ENCODE assay signal across 8 cellular contexts in genomic region chr15:92097473-92098178, GRCh38.
DNase-seq lines count a peak whose midpoint lies in the region; ATAC-seq, FAIRE-seq and TF ChIP-seq lines count a peak whose summit lies in the region.

No MANE protein-coding gene starts in this region.

- peaks cover 4% of the 10 kb centered on the region for H3K9me3 ChIP-seq in HUES6 (ENCODE audit: control insufficient read depth, insufficient read depth, low read depth, low read length)
- H3K9me3 ChIP-seq in ascending aorta, result no peaks in the 10 kb centered on the region
- H3K9me3 ChIP-seq in hepatocyte (ENCODE audit: low read depth), result no peaks in the 10 kb centered on the region
- H3K9me3 ChIP-seq in small intestine (ENCODE audit: control insufficient read depth, low read depth), result no peaks in the 10 kb centered on the region
- H3K9me3 ChIP-seq in PC-9 (ENCODE audit: insufficient read depth, low read depth), result no peaks in the 10 kb centered on the region

- H4K20me1 ChIP-seq in hepatocyte (ENCODE audit: insufficient read depth, poor library complexity, severe bottlenecking), result no peaks in the 10 kb centered on the region
- H4K20me1 ChIP-seq in PC-9 (ENCODE audit: insufficient read depth), result no peaks in the 10 kb centered on the region

- H3K9ac ChIP-seq in HUES6 (ENCODE audit: low read length), result peak overlapping the region; percentile 21

- no TSS peak for BruUV-seq in PC-9 (replicated peaks; lab: Mats Ljungman, UMichigan)

- H3K27me3 ChIP-seq in HUES6 (ENCODE audit: control insufficient read depth, insufficient read depth, low read length), result no peaks in the 10 kb centered on the region
- no peaks in the 10 kb centered on the region for H3K27me3 ChIP-seq in ascending aorta
- H3K27me3 ChIP-seq in hepatocyte, result no peaks in the 10 kb centered on the region
- H3K27me3 ChIP-seq in small intestine (ENCODE audit: control insufficient read depth in 2 of 2, insufficient read depth in 2 of 2, low read length in 2 of 2), result no peaks in the 10 kb centered on the region
- no peaks in the 10 kb centered on the region for H3K27me3 ChIP-seq in PC-9 (ENCODE audit: insufficient read depth, low read depth)

- H3K4me1 ChIP-seq in HUES6 (ENCODE audit: control insufficient read depth, insufficient read depth, low read length) (peaks cover 28% of the 10 kb centered on the region), ascending aorta (no peaks in the 10 kb centered on the region), hepatocyte (ENCODE audit: insufficient read depth) (no peaks in the 10 kb centered on the region), small intestine (ENCODE audit: control insufficient read depth in 2 of 2, insufficient read depth in 1 of 2, low read depth in 1 of 2, low read length in 1 of 2) (peaks cover 0 to 2% of the 10 kb centered on the region in 2 donors), PC-9 (replicated peaks; ENCODE audit: insufficient read depth) (no peaks in the 10 kb centered on the region)

- CTCF ChIA-PET in PC-9 (lab: Charles Lee), result no interaction called here

- peak; percentile 31 to 63 (median 35) for TF ChIP-seq CTCF in ascending aorta (IDR thresholded peaks at IDR 0.05)
- TF ChIP-seq CTCF in hepatocyte (IDR thresholded peaks at IDR 0.05; ENCODE audit: poor library complexity), result peak; percentile 94
- no peak for TF ChIP-seq CTCF in PC-9 (conservative IDR thresholded peaks at IDR 0.05)

- H3K79me2 ChIP-seq in hepatocyte (no peaks in the 10 kb centered on the region), PC-9 (ENCODE audit: low read depth) (no peaks in the 10 kb centered on the region)

- POLR2A ChIA-PET in PC-9 (lab: Charles Lee; ENCODE audit: unreplicated experiment), result no interaction called here

- DNase-seq in DMS79 treated with DMSO at 0.1 percent for 48 hours (lab: John Stamatoyannopoulos, UW) (peak; percentile 62), ascending aorta (ENCODE audit: low spot score in 2 of 2) (no peak), hepatocyte (ENCODE audit: low spot score) (peak; percentile 82), small intestine (peak; percentile 58), PC-9 (no peak)

- no peak overlapping the region for H3K4me3 ChIP-seq in HUES6 (ENCODE audit: low read depth, low read length)
- H3K4me3 ChIP-seq in ascending aorta, result no peak overlapping the region
- no peak overlapping the region for H3K4me3 ChIP-seq in hepatocyte
- no peak overlapping the region for H3K4me3 ChIP-seq in small intestine (ENCODE audit: low read depth in 1 of 2, low read length in 2 of 2)
- no peak overlapping the region for H3K4me3 ChIP-seq in PC-9

- ATAC-seq in GM21390 (IDR thresholded peaks at IDR 0.05; ENCODE audit: unreplicated experiment) (peak; percentile 59), SK-N-SH treated with all-trans-retinoic acid at 6 μM for 48 hours (peak; percentile 96)

- H3K9me2 ChIP-seq in hepatocyte (replicated peaks; ENCODE audit: insufficient read depth) (no peaks in the 10 kb centered on the region), PC-9 (ENCODE audit: insufficient read depth) (no peaks in the 10 kb centered on the region)

- H3K4me2 ChIP-seq in hepatocyte, result peak overlapping the region; percentile 30
- no peak overlapping the region for H3K4me2 ChIP-seq in PC-9

- H3K36me3 ChIP-seq in HUES6 (ENCODE audit: control insufficient read depth, insufficient read depth, low read length) (no peaks in the 10 kb centered on the region), ascending aorta (peaks cover 0 to 11% of the 10 kb centered on the region in 2 donors), hepatocyte (replicated peaks; ENCODE audit: insufficient read depth, low read depth) (no peaks in the 10 kb centered on the region), small intestine (ENCODE audit: control insufficient read depth in 2 of 2, insufficient read depth in 2 of 2, low read length in 2 of 2) (no peaks in the 10 kb centered on the region), PC-9 (ENCODE audit: low read depth) (no peaks in the 10 kb centered on the region)

- H3K27ac ChIP-seq in HUES6 (ENCODE audit: low read depth, low read length), result no peak overlapping the region
- no peak overlapping the region for H3K27ac ChIP-seq in ascending aorta
- H3K27ac ChIP-seq in hepatocyte, result no peak overlapping the region
- H3K27ac ChIP-seq in small intestine (ENCODE audit: low read depth in 1 of 2, low read length in 1 of 2), result no peak overlapping the region
- H3K27ac ChIP-seq in PC-9, result no peak overlapping the region

- intact Hi-C loops in ascending aorta (cut with DNase I), result loop anchor here (10.0 kb wide), 1 partner anchor 617 kb away; no protein-coding TSS in a partner anchor
- intact Hi-C loops in PC-9 (cut with micrococcal nuclease; ENCODE audit: unreplicated experiment), result loop anchor here (2.0 to 10.0 kb wide), 2 partner anchors 129 to 427 kb away; no protein-coding TSS in a partner anchor

- no peak for FAIRE-seq in small intestine (lab: Jason Lieb, UNC)

- 36% methylated on average over 17 of the region's 17 CpGs for WGBS in hepatocyte (ENCODE audit: low lambda C conversion rate, missing lambda C conversion rate)
- 33 to 39% (median 36%) methylated on average over 17 of the region's 17 CpGs for WGBS in small intestine, 3 donors

- no peaks in the 10 kb centered on the region for H3F3A ChIP-seq in PC-9 (ENCODE audit: insufficient read depth, low read depth)

- H2AFZ ChIP-seq in hepatocyte (no peak overlapping the region), PC-9 (no peak overlapping the region)

TF ChIP-seq in SK-N-SH treated with all-trans-retinoic acid at 6 μM for 48 hours, 23 proteins besides CTCF, POLR2A, EP300 and RAD21:
- TF ChIP-seq ESRRG (CRISPR knock-in tag; IDR thresholded peaks at IDR 0.05), result no peak
- TF ChIP-seq RARB (CRISPR knock-in tag; IDR thresholded peaks at IDR 0.05), result no peak
- no peak for TF ChIP-seq TOX (CRISPR knock-in tag; IDR thresholded peaks at IDR 0.05; ENCODE audit: borderline replicate concordance)
- TF ChIP-seq ZNF70 (CRISPR knock-in tag; IDR thresholded peaks at IDR 0.05), result no peak
- TF ChIP-seq GLIS3 (CRISPR knock-in tag; IDR thresholded peaks at IDR 0.05), result no peak
- TF ChIP-seq ZNF8 (CRISPR knock-in tag; IDR thresholded peaks at IDR 0.05), result no peak

Comparison
In these comparisons a context has a peak if more than half of its experiments do, and no peak if none do; other contexts are left out.
1. DNase-seq: peak in DMS79 treated with DMSO at 0.1 percent for 48 hours (single experiment), hepatocyte (single experiment) and small intestine (single experiment); none in ascending aorta (0 of 2) and PC-9 (0 of 2).